In the genomic region with DNA sequence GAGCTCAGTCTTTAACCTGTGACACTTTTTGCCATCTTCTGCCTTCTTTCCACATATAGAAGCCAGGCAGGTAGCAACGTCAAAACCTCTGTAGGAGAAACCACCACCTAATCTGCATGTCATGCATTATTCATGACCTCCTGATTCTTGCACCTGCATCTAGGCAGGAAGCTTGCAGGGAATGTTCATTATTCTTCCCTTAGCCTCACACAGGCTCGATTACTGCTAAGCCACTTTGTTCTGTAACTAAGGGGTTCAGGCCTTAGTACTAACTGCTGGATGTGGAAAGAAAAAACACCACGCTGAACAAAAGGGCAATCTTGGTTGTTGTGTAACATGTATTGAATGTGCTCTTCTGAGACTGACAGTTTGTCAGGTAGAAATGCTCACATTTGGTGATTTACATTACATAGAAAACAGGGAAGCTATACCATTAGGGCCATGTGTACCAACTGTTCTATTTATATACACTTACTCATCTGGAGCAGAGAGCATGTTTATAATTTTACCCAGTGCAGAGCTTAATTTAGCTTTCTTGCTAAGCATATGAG, we compare ENCODE assay signal across 8 cellular contexts.
A peak's percentile ranks its signal among the peaks of the same experiment; 100 is the strongest.
DNase-seq lines count a peak whose midpoint lies in the region; ATAC-seq and TF ChIP-seq lines count a peak whose summit lies in the region.

No MANE protein-coding gene starts in this region.

- no peaks in the 10 kb centered on the region for H3F3A ChIP-seq in SK-N-SH (replicated peaks; ENCODE audit: insufficient read depth)

- no peak overlapping the region for H2AFZ ChIP-seq in SK-N-SH (ENCODE audit: low read depth)

- H3K79me2 ChIP-seq in SK-N-SH (ENCODE audit: insufficient read depth) = no peaks in the 10 kb centered on the region

- 91% methylated on average over 3 of the region's 3 CpGs for WGBS in SK-N-SH (ENCODE audit: low lambda C conversion rate)
- 34 to 39% methylated on average over 3 of the region's 3 CpGs for WGBS in tibial nerve, 2 donors

- H3K9me3 Mint-ChIP-seq in stimulated activated memory B cell treated with anti-CD40 and anti-IgM and Interleukin-4, amounts not matched to agents 10 μg/mL and 1 μg/mL and 100 μg/mL, for 72 hours = peaks cover 2% of the 10 kb centered on the region

- DNase-seq in SK-N-SH (no peak), NCI-H526 treated with DMSO at 0.1 percent for 48 hours (lab: John Stamatoyannopoulos, UW) (peak; percentile 88), foreskin fibroblast (peak; percentile 10 to 39), HEK293T (ENCODE audit: extremely low spot score) (no peak), tibial nerve (ENCODE audit: low spot score in 2 of 2) (no peak)
- no peak for DNase-seq in activated CD4-positive, CD25-positive, alpha-beta regulatory T cell (lab: John Stamatoyannopoulos, UW)

- no peak overlapping the region for H3K9ac ChIP-seq in SK-N-SH

- H3K27me3 Mint-ChIP-seq in stimulated activated memory B cell treated with anti-CD40 and anti-IgM and Interleukin-4, amounts not matched to agents 10 μg/mL and 1 μg/mL and 100 μg/mL, for 72 hours = no peaks in the 10 kb centered on the region

- peak overlapping the region in 1 of 2 experiments; percentile 99; a peak in 2 of 4 replicates for H3K27ac ChIP-seq in SK-N-SH (ENCODE audit: low read depth in 2 of 2, low read length in 1 of 2)
- peak overlapping the region in 2 of 4 donors; percentile 9 to 79 for H3K27ac ChIP-seq in tibial nerve

- H3K9me3 ChIP-seq in SK-N-SH (no peaks in the 10 kb centered on the region), tibial nerve (no peaks in the 10 kb centered on the region)

- no peaks in the 10 kb centered on the region for H3K9me2 ChIP-seq in SK-N-SH

- no peak overlapping the region for H3K4me3 Mint-ChIP-seq in stimulated activated memory B cell treated with anti-CD40 and anti-IgM and Interleukin-4, amounts not matched to agents 10 μg/mL and 1 μg/mL and 100 μg/mL, for 72 hours

- H3K36me3 ChIP-seq in SK-N-SH (replicated peaks in 1 of 2; ENCODE audit: control insufficient read depth in 1 of 2, insufficient read depth in 2 of 2, low read length in 1 of 2) = peaks cover 5 to 8% of the 10 kb centered on the region in 2 experiments
- no peaks in the 10 kb centered on the region for H3K36me3 ChIP-seq in tibial nerve

- H3K27me3 ChIP-seq in SK-N-SH (ENCODE audit: insufficient read depth) (no peaks in the 10 kb centered on the region), tibial nerve (no peaks in the 10 kb centered on the region)

- CTCF ChIA-PET in SK-N-SH (lab: Yijun Ruan, JAX) = interaction anchor here (0.9 to 2.2 kb wide), 13 partner anchors 8 to 1452 kb away, joined by 3 to 12 read pairs (median 4); no protein-coding TSS in a partner anchor
- CTCF ChIA-PET in HEK293T (lab: Yijun Ruan, JAX) = interaction anchor here (0.8 to 1.9 kb wide), 4 partner anchors 11 to 20 kb away, joined by 3 to 9 read pairs (median 4); no protein-coding TSS in a partner anchor

- H3K27ac Mint-ChIP-seq in stimulated activated memory B cell treated with anti-CD40 and anti-IgM and Interleukin-4, amounts not matched to agents 10 μg/mL and 1 μg/mL and 100 μg/mL, for 72 hours = peak overlapping the region; percentile 88

- TF ChIP-seq EP300 in SK-N-SH (IDR thresholded peaks at IDR 0.05; ENCODE audit: borderline replicate concordance in 1 of 2, low read depth in 1 of 2, low read length in 1 of 2) (no peak), tibial nerve (IDR thresholded peaks at IDR 0.05) (no peak)

- no peak overlapping the region for H3K4me2 ChIP-seq in SK-N-SH

- no peak for ATAC-seq in SK-N-SH treated with all-trans-retinoic acid at 6 μM for 48 hours
- ATAC-seq in stimulated activated memory B cell treated with anti-CD40 and anti-IgM and Interleukin-4, amounts not matched to agents 10 μg/mL and 1 μg/mL and 100 μg/mL, for 72 hours = peak; percentile 47

- H3K4me3 ChIP-seq in SK-N-SH (ENCODE audit: low read depth in 2 of 2, low read length in 1 of 2) = no peak overlapping the region
- no peak overlapping the region for H3K4me3 ChIP-seq in foreskin fibroblast (ENCODE audit: low read depth in 1 of 2, low read length in 2 of 2)
- no peak overlapping the region for H3K4me3 ChIP-seq in tibial nerve

- peaks cover 17 to 30% of the 10 kb centered on the region in 2 experiments; a peak in 3 of 4 replicates for H3K4me1 ChIP-seq in SK-N-SH (ENCODE audit: control insufficient read depth in 1 of 2, insufficient read depth in 2 of 2, low read depth in 1 of 2, low read length in 1 of 2)
- peaks cover 0 to 27% (median 26%) of the 10 kb centered on the region in 4 donors for H3K4me1 ChIP-seq in tibial nerve

- TF ChIP-seq RAD21 in SK-N-SH (IDR thresholded peaks at IDR 0.05; ENCODE audit: low read length) = no peak

- TF ChIP-seq CTCF in SK-N-SH (IDR thresholded peaks at IDR 0.05) (no peak), foreskin fibroblast (IDR thresholded peaks at IDR 0.05; ENCODE audit: low read depth, low read length) (no peak), tibial nerve (IDR thresholded peaks at IDR 0.05) (no peak)

- TF ChIP-seq POLR2A in tibial nerve (IDR thresholded peaks at IDR 0.05) = no peak

- H3K36me3 Mint-ChIP-seq in stimulated activated memory B cell treated with anti-CD40 and anti-IgM and Interleukin-4, amounts not matched to agents 10 μg/mL and 1 μg/mL and 100 μg/mL, for 72 hours = peaks cover 25% of the 10 kb centered on the region

- H3K4me1 Mint-ChIP-seq in stimulated activated memory B cell treated with anti-CD40 and anti-IgM and Interleukin-4, amounts not matched to agents 10 μg/mL and 1 μg/mL and 100 μg/mL, for 72 hours = peaks cover 50% of the 10 kb centered on the region

- POLR2A ChIA-PET in SK-N-SH (lab: Yijun Ruan, JAX) (no interaction called here), HEK293T (lab: Yijun Ruan, JAX) (no interaction called here)

- H4K20me1 ChIP-seq in SK-N-SH (ENCODE audit: insufficient read depth) = no peaks in the 10 kb centered on the region

TF ChIP-seq in SK-N-SH, 30 proteins besides CTCF, POLR2A, EP300 and RAD21 (continues in another document):
- TF ChIP-seq, protein P1, sequence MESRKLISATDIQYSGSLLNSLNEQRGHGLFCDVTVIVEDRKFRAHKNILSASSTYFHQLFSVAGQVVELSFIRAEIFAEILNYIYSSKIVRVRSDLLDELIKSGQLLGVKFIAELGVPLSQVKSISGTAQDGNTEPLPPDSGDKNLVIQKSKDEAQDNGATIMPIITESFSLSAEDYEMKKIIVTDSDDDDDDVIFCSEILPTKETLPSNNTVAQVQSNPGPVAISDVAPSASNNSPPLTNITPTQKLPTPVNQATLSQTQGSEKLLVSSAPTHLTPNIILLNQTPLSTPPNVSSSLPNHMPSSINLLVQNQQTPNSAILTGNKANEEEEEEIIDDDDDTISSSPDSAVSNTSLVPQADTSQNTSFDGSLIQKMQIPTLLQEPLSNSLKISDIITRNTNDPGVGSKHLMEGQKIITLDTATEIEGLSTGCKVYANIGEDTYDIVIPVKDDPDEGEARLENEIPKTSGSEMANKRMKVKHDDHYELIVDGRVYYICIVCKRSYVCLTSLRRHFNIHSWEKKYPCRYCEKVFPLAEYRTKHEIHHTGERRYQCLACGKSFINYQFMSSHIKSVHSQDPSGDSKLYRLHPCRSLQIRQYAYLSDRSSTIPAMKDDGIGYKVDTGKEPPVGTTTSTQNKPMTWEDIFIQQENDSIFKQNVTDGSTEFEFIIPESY (IDR thresholded peaks at IDR 0.05; ENCODE audit: borderline replicate concordance, low read depth) = no peak
- TF ChIP-seq MEF2A (IDR thresholded peaks at IDR 0.05; ENCODE audit: borderline replicate concordance, low read depth) (0 out of 2 replicates have a peak, but pooled peaks have one; percentile 9), POLR2AphosphoS5 (IDR thresholded peaks at IDR 0.05; ENCODE audit: low read depth, low read length) (no peak)

TF ChIP-seq in SK-N-SH treated with all-trans-retinoic acid at 6 μM for 48 hours, 23 proteins besides CTCF, POLR2A, EP300 and RAD21:
- TF ChIP-seq ARNTL (CRISPR knock-in tag; IDR thresholded peaks at IDR 0.05; ENCODE audit: borderline replicate concordance, low read depth) (no peak), GLIS3 (CRISPR knock-in tag; IDR thresholded peaks at IDR 0.05) (no peak), BACH2 (CRISPR knock-in tag; IDR thresholded peaks at IDR 0.05; ENCODE audit: borderline replicate concordance) (no peak)
- TF ChIP-seq, protein P2, sequence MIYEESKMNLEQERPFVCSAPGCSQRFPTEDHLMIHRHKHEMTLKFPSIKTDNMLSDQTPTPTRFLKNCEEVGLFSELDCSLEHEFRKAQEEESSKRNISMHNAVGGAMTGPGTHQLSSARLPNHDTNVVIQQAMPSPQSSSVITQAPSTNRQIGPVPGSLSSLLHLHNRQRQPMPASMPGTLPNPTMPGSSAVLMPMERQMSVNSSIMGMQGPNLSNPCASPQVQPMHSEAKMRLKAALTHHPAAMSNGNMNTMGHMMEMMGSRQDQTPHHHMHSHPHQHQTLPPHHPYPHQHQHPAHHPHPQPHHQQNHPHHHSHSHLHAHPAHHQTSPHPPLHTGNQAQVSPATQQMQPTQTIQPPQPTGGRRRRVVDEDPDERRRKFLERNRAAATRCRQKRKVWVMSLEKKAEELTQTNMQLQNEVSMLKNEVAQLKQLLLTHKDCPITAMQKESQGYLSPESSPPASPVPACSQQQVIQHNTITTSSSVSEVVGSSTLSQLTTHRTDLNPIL (CRISPR knock-in tag; IDR thresholded peaks at IDR 0.05; ENCODE audit: low read depth) = no peak
TF ChIP-seq in SK-N-SH treated with all-trans-retinoic acid at 6 μM for 48 hours: peak in this region for 0.

TF ChIP-seq in HEK293T, 16 proteins besides CTCF, POLR2A, EP300 and RAD21:
- TF ChIP-seq FOXK2 (IDR thresholded peaks at IDR 0.05) (no peak), ZNF384 (IDR thresholded peaks at IDR 0.05) (no peak), FOXA1 (IDR thresholded peaks at IDR 0.05) (no peak), HDGF (IDR thresholded peaks at IDR 0.05; ENCODE audit: borderline replicate concordance) (no peak), LEF1 (IDR thresholded peaks at IDR 0.05; ENCODE audit: borderline replicate concordance) (no peak), ELF4 (IDR thresholded peaks at IDR 0.05) (no peak), BHLHE40 (IDR thresholded peaks at IDR 0.05; ENCODE audit: borderline replicate concordance) (no peak), ARNT (IDR thresholded peaks at IDR 0.05) (no peak), SUZ12 (IDR thresholded peaks at IDR 0.05) (no peak), TARDBP (IDR thresholded peaks at IDR 0.05) (no peak), SP1 (IDR thresholded peaks at IDR 0.05) (no peak), L3MBTL2 (conservative IDR thresholded peaks at IDR 0.05) (no peak), CTBP1 (IDR thresholded peaks at IDR 0.05; ENCODE audit: borderline replicate concordance) (no peak)

Comparison
In these comparisons a context has a peak if more than half of its experiments do, and no peak if none do; other contexts are left out.
1. DNase-seq: peak in NCI-H526 treated with DMSO at 0.1 percent for 48 hours (single experiment) and foreskin fibroblast (2 of 2); none in SK-N-SH (single experiment), activated CD4-positive, CD25-positive, alpha-beta regulatory T cell (0 of 4), HEK293T (single experiment) and tibial nerve (0 of 2).